8 cellular contexts compared by ENCODE assay signal in genomic region chr7:64951250-64951848, GRCh38. TPM values are rescaled to one million over a fixed set of nuclear protein-coding genes. Genes with fewer than 3 reads are reported as not detected.
A peak's percentile ranks its signal among the peaks of the same experiment; 100 is the strongest.
DNase-seq lines count a peak whose midpoint lies in the region; TF ChIP-seq lines count a peak whose summit lies in the region.

No MANE protein-coding gene starts in this region.

- H3K4me1 ChIP-seq in tibial artery, result peaks cover 0 to 25% (median 11%) of the 10 kb centered on the region in 4 donors

- no peak overlapping the region for H3K27ac ChIP-seq in tibial artery

- no peak overlapping the region for H3K27ac Mint-ChIP-seq in MCF 10A (ENCODE audit: low read depth, unreplicated experiment)

- H3K4me3 ChIP-seq in kidney epithelial cell (ENCODE audit: low read depth, low read length) (no peak overlapping the region), tibial artery (no peak overlapping the region)

- H3K27me3 ChIP-seq in kidney epithelial cell (ENCODE audit: control insufficient read depth, insufficient read depth, low read length) (peaks cover 15% of the 10 kb centered on the region), tibial artery (peaks cover 0 to 17% of the 10 kb centered on the region in 2 donors)

- no peaks in the 10 kb centered on the region for H3K9me3 Mint-ChIP-seq in MCF 10A (ENCODE audit: unreplicated experiment)

- H3K27me3 Mint-ChIP-seq in MCF 10A (ENCODE audit: insufficient read depth, unreplicated experiment), result no peaks in the 10 kb centered on the region

- CTCF ChIA-PET in MCF 10A (lab: Yijun Ruan, JAX), result interaction anchor here (0.5 to 7.3 kb wide), 16 partner anchors 10 to 668 kb away, joined by 3 to 71 read pairs (median 4); partner anchors contain the start of gene ERV3-1

- H3K36me3 ChIP-seq in kidney epithelial cell (ENCODE audit: control insufficient read depth, insufficient read depth, low read length) (no peaks in the 10 kb centered on the region), tibial artery (no peaks in the 10 kb centered on the region)

- no peaks in the 10 kb centered on the region for H3K4me1 Mint-ChIP-seq in MCF 10A (ENCODE audit: insufficient read depth, unreplicated experiment)

- TF ChIP-seq CTCF in MCF 10A (IDR thresholded peaks at IDR 0.05; ENCODE audit: unreplicated experiment) (peak; percentile 73), kidney epithelial cell (IDR thresholded peaks at IDR 0.05; ENCODE audit: insufficient read depth, low read length, poor library complexity, severe bottlenecking) (peak; percentile 62), tibial artery (IDR thresholded peaks at IDR 0.05) (peak; percentile 83 to 86)

- intact Hi-C loops in MCF 10A (cut with micrococcal nuclease), result loop anchor here (1.0 to 5.0 kb wide), 2 partner anchors 86 to 356 kb away; no protein-coding TSS in a partner anchor
- intact Hi-C loops in tibial artery (cut with DNase I; ENCODE audit: low total_unique reads), result no loop called here

- DNase-seq in DMS53 treated with DMSO at 0.1 percent for 48 hours (lab: John Stamatoyannopoulos, UW; ENCODE audit: unreplicated experiment) (peak; percentile 71), HCEC 1CT (peak; percentile 41), NCI-H226 (peak; percentile 12), MCF 10A (ENCODE audit: unreplicated experiment) (peak; percentile 55), kidney epithelial cell (ENCODE audit: low read depth) (peak; percentile 4), tibial artery (no peak), islet precursor cell (no peak), 8988T (no peak)

- no TSS peak for BruUV-seq in MCF 10A (replicated peaks; lab: Mats Ljungman, UMichigan)

- no peaks in the 10 kb centered on the region for H3K36me3 Mint-ChIP-seq in MCF 10A (ENCODE audit: insufficient read depth, unreplicated experiment)

- no peak overlapping the region for H3K4me3 Mint-ChIP-seq in MCF 10A (ENCODE audit: unreplicated experiment)

- no peaks in the 10 kb centered on the region for H3K9me3 ChIP-seq in tibial artery

- POLR2A ChIA-PET in MCF 10A (lab: Yijun Ruan, JAX), result no interaction called here

RNA-seq across cellular contexts. Expression of gene ZNF117, which starts 39.5 kb away (rescaled TPM):
- total RNA-seq in MCF 10A (2022), result 3.2 and 4.8 TPM in 2 replicates
- 6.4 TPM in 2 replicates for total RNA-seq in kidney epithelial cell

RNA-seq across cellular contexts. Expression of gene ZNF273, which starts 48.3 kb away (rescaled TPM):
- total RNA-seq in MCF 10A (2022) (2.2 and 2.5 TPM in 2 replicates), kidney epithelial cell (3.8 and 5.3 TPM in 2 replicates)

RNA-seq across cellular contexts. Expression of gene ERV3-1, which starts 55.1 kb away (rescaled TPM):
- total RNA-seq in MCF 10A (2022), result 7.6 and 11.2 TPM in 2 replicates
- total RNA-seq in kidney epithelial cell, result 6.5 and 8.8 TPM in 2 replicates

Comparison
In these comparisons a context has a peak if more than half of its experiments do, and no peak if none do; other contexts are left out.
1. DNase-seq: peak in DMS53 treated with DMSO at 0.1 percent for 48 hours (single experiment), HCEC 1CT (single experiment), NCI-H226 (single experiment), MCF 10A (single experiment) and kidney epithelial cell (single experiment); none in tibial artery (0 of 2), islet precursor cell (single experiment) and 8988T (single experiment).
2. Peak in every context shown above with its lines, with median percentiles within 50 percentile points of each other: CTCF ChIP-seq.